Comparison of ENCODE assay signal across 8 cellular contexts in the genomic region with DNA sequence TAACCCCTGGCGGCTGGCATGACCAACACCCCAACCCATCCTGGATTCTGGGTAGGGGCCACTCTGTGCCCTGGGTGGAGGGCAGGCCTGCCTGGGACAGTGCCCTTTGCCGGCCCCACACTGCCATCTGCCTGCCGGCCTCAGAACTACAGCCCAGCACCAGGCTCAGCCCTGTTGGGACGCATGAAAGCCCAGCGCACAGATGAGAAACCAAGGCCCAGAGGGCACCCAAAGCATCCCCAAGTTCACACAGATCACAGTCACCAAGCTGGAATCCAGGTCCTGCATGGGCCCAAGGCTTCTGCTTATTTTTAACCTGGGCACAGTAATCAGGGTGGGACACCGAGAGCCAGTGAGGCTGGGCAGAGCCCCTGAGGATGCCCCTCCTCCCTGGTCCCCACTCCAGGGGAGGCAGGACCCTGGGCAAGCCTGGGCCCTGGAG. TPM values are rescaled to one million over a fixed set of nuclear protein-coding genes. Genes with fewer than 3 reads are reported as not detected.
A peak's percentile ranks its signal among the peaks of the same experiment; 100 is the strongest.
DNase-seq lines count a peak whose midpoint lies in the region; ATAC-seq lines count a peak whose summit lies in the region.

No MANE protein-coding gene starts in this region.

- no peak overlapping the region for H4K8ac ChIP-seq in mesenchymal stem cell (ENCODE audit: low read length)

- peaks cover 13% of the 10 kb centered on the region for H3K9me3 ChIP-seq in mesenchymal stem cell (ENCODE audit: control insufficient read depth, low read length)

- WGBS in mesenchymal stem cell: 45% methylated on average over 6 of the region's 6 CpGs

- H2BK120ac ChIP-seq in mesenchymal stem cell (ENCODE audit: low read depth, low read length): no peak overlapping the region

- H3K23ac ChIP-seq in mesenchymal stem cell (ENCODE audit: low read length in 2 of 2): no peak overlapping the region

- no peak overlapping the region for H3K18ac ChIP-seq in mesenchymal stem cell (ENCODE audit: low read depth in 1 of 2, low read length in 2 of 2)

- H2BK15ac ChIP-seq in mesenchymal stem cell (ENCODE audit: low read depth, poor library complexity, severe bottlenecking): no peak overlapping the region

- peaks cover 25 to 34% of the 10 kb centered on the region in 2 experiments for H3K27me3 ChIP-seq in mesenchymal stem cell (ENCODE audit: control insufficient read depth in 1 of 2, insufficient read depth in 1 of 2, low read length in 2 of 2)

- H3K14ac ChIP-seq in mesenchymal stem cell (ENCODE audit: low read length in 2 of 2): no peak overlapping the region

- DNase-seq in DMS53 (lab: John Stamatoyannopoulos, UW) (peak; percentile 63), MV-4-11 (lab: John Stamatoyannopoulos, UW) (peak; percentile 30), ecto neural progenitor cell (ENCODE audit: low spot score) (peak; percentile 87), mesenchymal stem cell (peak; percentile 62)
- DNase-seq in activated CD4-positive, alpha-beta T cell treated with anti-CD3 and anti-CD28 coated beads, Interleukin-2, amount 50 U/mL, for 48 hours: peak; percentile 79 to 82
- peak; percentile 6 to 26 for DNase-seq in stimulated activated CD8-positive, alpha-beta memory T cell treated with anti-CD3 and anti-CD28 coated beads, Interleukin-2, amount 100 ng/mL, for 1 hour (ENCODE audit: low read depth in 2 of 2)

- peaks cover 3% of the 10 kb centered on the region for H3K4me1 ChIP-seq in mesenchymal stem cell (ENCODE audit: control insufficient read depth, insufficient read depth, low read depth, low read length)

- H2BK12ac ChIP-seq in mesenchymal stem cell (ENCODE audit: low read length in 2 of 2): no peak overlapping the region

- no peak overlapping the region for H3K4ac ChIP-seq in mesenchymal stem cell (ENCODE audit: low read depth in 1 of 2, low read length in 2 of 2)

- H3K79me1 ChIP-seq in mesenchymal stem cell (replicated peaks; ENCODE audit: low read length, poor library complexity, severe bottlenecking): no peaks in the 10 kb centered on the region

- peaks cover 31 to 38% of the 10 kb centered on the region in 2 experiments for H3K36me3 ChIP-seq in mesenchymal stem cell (ENCODE audit: control insufficient read depth in 1 of 2, insufficient read depth in 2 of 2, low read depth in 1 of 2, low read length in 2 of 2)

- H3K27ac ChIP-seq in mesenchymal stem cell (ENCODE audit: low read length, poor library complexity, severe bottlenecking): no peak overlapping the region

- ATAC-seq in GM21528 (IDR thresholded peaks at IDR 0.05; ENCODE audit: low FRiP score, unreplicated experiment) (peak; percentile 72), GM21825 (IDR thresholded peaks at IDR 0.05; ENCODE audit: unreplicated experiment) (no peak)

- H3K9ac ChIP-seq in mesenchymal stem cell (ENCODE audit: low read length): no peak overlapping the region

- no peak overlapping the region for H3K4me3 ChIP-seq in mesenchymal stem cell (ENCODE audit: insufficient read depth in 1 of 2, low read depth in 1 of 2, low read length in 2 of 2)

- H2AK5ac ChIP-seq in mesenchymal stem cell (ENCODE audit: low read length, severe bottlenecking): no peak overlapping the region

- H3K4me2 ChIP-seq in mesenchymal stem cell (ENCODE audit: low read length, poor library complexity, severe bottlenecking): no peak overlapping the region

- no peak overlapping the region for H4K91ac ChIP-seq in mesenchymal stem cell (ENCODE audit: low read length)

- H2AFZ ChIP-seq in mesenchymal stem cell (ENCODE audit: low read depth, low read length): no peak overlapping the region

- no peak overlapping the region for H2BK5ac ChIP-seq in mesenchymal stem cell (ENCODE audit: low read depth, low read length, poor library complexity, severe bottlenecking)

RNA-seq across cellular contexts. Expression of a gene that starts 26.2 kb away (rescaled TPM):
- polyA plus RNA-seq in mesenchymal stem cell (2013, experiment 1 of 2): 1.3 TPM
- 1.1 TPM for polyA plus RNA-seq in mesenchymal stem cell (2013, experiment 2 of 2)

Comparison
In these comparisons a context has a peak if more than half of its experiments do, and no peak if none do; other contexts are left out.
1. DNase-seq: peak in every context shown above with its lines; median percentile 87 in ecto neural progenitor cell; 80 in activated CD4-positive, alpha-beta T cell treated with anti-CD3 and anti-CD28 coated beads, Interleukin-2, amount 50 U/mL, for 48 hours; 63 in DMS53; 62 in mesenchymal stem cell; 30 in MV-4-11; 16 in stimulated activated CD8-positive, alpha-beta memory T cell treated with anti-CD3 and anti-CD28 coated beads, Interleukin-2, amount 100 ng/mL, for 1 hour.